ENCODE assay signal across 8 cellular contexts in the genomic region with DNA sequence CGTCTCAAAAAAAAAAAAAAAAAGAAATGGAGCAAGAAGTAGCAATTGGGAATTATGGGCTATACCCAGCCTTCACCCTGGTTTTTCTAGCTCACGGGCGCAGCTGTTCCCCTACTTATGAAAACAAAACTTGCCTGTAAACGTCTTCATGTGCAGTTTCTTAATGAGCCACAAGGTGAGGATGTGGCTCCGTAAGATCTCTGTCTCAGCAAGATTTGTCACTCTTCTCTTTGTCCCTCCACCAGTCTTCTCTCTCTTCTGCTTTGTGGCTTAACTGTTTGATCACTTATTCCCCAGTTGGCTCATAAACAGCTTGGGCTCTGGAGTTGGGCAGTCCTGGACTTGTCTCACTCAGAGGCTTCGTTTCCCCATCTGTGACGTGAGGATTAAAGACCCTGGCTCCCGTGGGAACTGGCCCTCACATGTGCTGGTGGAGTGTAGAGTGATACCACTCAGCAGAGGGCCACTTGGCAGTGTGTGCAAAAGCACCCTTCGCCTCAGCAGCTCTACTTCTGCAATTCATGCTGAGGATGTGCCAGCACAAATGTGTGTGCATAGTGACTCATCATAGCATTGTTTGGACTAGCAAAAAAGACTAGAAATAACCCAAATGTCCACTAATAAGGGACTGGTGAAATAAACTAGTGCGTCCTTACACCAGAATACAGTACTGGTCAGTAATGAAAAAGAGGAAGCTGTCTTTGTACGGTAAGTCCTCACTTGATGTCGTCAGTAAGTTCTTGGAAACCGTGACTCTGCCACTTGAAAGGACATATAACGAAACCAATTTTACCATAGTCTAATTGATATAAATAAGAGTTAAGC. TPM values are rescaled to one million over a fixed set of nuclear protein-coding genes. Genes with fewer than 3 reads are reported as not detected.
DNase-seq lines count a peak whose midpoint lies in the region; ATAC-seq and TF ChIP-seq lines count a peak whose summit lies in the region.

No MANE protein-coding gene starts in this region.

- no peak overlapping the region for H3K4me3 ChIP-seq in GM23338
- H3K4me3 ChIP-seq in KMS-11 (IDR thresholded peaks at IDR 0.05; ENCODE audit: insufficient read depth, low read depth, low read length) = no peak overlapping the region

- peaks cover 11% of the 10 kb centered on the region; the same call in 2 of the 3 replicates for H3K36me3 Mint-ChIP-seq in GM23338 (ENCODE audit: low read depth)
- H3K36me3 Mint-ChIP-seq in stimulated activated effector memory CD8-positive, alpha-beta T cell treated with anti-CD3 and anti-CD28 coated beads, Interleukin-12 subunit alpha, Interleukin-12 subunit beta, amount 100 ng/mL, for 72 hours = peaks cover 9% of the 10 kb centered on the region

- no peak overlapping the region for H3K4me3 Mint-ChIP-seq in GM23338
- H3K4me3 Mint-ChIP-seq in stimulated activated effector memory CD8-positive, alpha-beta T cell treated with anti-CD3 and anti-CD28 coated beads, Interleukin-12 subunit alpha, Interleukin-12 subunit beta, amount 100 ng/mL, for 72 hours = no peak overlapping the region

- H3K9me2 ChIP-seq in GM23338 (ENCODE audit: insufficient read depth) = no peaks in the 10 kb centered on the region

- peaks cover 49% of the 10 kb centered on the region for H4K20me1 ChIP-seq in GM23338 (replicated peaks; ENCODE audit: insufficient read depth)
- H4K20me1 ChIP-seq in KMS-11 (ENCODE audit: insufficient read depth) = no peaks in the 10 kb centered on the region

- H3K4me1 ChIP-seq in GM23338 (ENCODE audit: insufficient read depth) (no peaks in the 10 kb centered on the region), KMS-11 (ENCODE audit: low read depth, poor library complexity, severe bottlenecking) (peaks cover 67% of the 10 kb centered on the region)

- no peak overlapping the region for H3K27ac ChIP-seq in GM23338 (ENCODE audit: low read depth)
- peak overlapping the region; percentile 81 for H3K27ac ChIP-seq in KMS-11
- H3K27ac ChIP-seq in caudate nucleus (ENCODE audit: low read depth, low read length) = peak overlapping the region; percentile 65

- DNase-seq in activated CD8-positive, alpha-beta memory T cell treated with anti-CD3 and anti-CD28 coated beads for 24 hours = peak; percentile 70
- DNase-seq in activated CD8-positive, alpha-beta memory T cell treated with anti-CD3 and anti-CD28 coated beads, Interleukin-2, amount 50 U/mL, for 4 hours = no peak
- DNase-seq in GM23338 (ENCODE audit: low spot score) = peak; percentile 79
- peak; percentile 86 for DNase-seq in SKM-1 treated with dmso at 0.1 percent for 144 hours (lab: John Stamatoyannopoulos, UW; ENCODE audit: unreplicated experiment)
- DNase-seq in caudate nucleus (lab: John Stamatoyannopoulos, UW) = peak in 39 of 61 donors; percentile 13 to 73 (median 40)
- peak; percentile 45 to 60 for DNase-seq in left colon
- DNase-seq in stimulated activated effector memory CD8-positive, alpha-beta T cell treated with anti-CD3 and anti-CD28 coated beads, Interleukin-12 subunit alpha, Interleukin-12 subunit beta, amount 100 ng/mL, for 72 hours (ENCODE audit: low spot score in 2 of 2) = peak in 1 of 2 donors; percentile 64

- H3K4me1 Mint-ChIP-seq in GM23338 = peaks cover 26% of the 10 kb centered on the region
- H3K4me1 Mint-ChIP-seq in stimulated activated effector memory CD8-positive, alpha-beta T cell treated with anti-CD3 and anti-CD28 coated beads, Interleukin-12 subunit alpha, Interleukin-12 subunit beta, amount 100 ng/mL, for 72 hours = peaks cover 27% of the 10 kb centered on the region

- H2AFZ ChIP-seq in GM23338 (no peak overlapping the region), KMS-11 (ENCODE audit: low read depth) (peak overlapping the region; percentile 12; the same call in 1 of the 2 replicates)

- intact Hi-C loops in left colon (cut with DNase I, micrococcal nuclease) = loop anchor here in 1 of 2 donors (10.0 kb wide), 1 partner anchor 120 kb away; no protein-coding TSS in a partner anchor

- peak; percentile 66 to 76 for TF ChIP-seq CTCF in GM23338 (conservative IDR thresholded peaks at IDR 0.05; ENCODE audit: low read depth in 2 of 2)
- TF ChIP-seq CTCF in KMS-11 (conservative IDR thresholded peaks at IDR 0.05; ENCODE audit: low read depth, low read length) = peak; percentile 87

- H3K27me3 ChIP-seq in GM23338 (ENCODE audit: insufficient read depth) (no peaks in the 10 kb centered on the region), KMS-11 (ENCODE audit: insufficient read depth, low read depth) (no peaks in the 10 kb centered on the region)

- no peak overlapping the region for H3K4me2 ChIP-seq in GM23338
- H3K4me2 ChIP-seq in KMS-11 = peak overlapping the region; percentile 85

- H3K27ac Mint-ChIP-seq in GM23338 = no peak overlapping the region
- peak overlapping the region; percentile 77 for H3K27ac Mint-ChIP-seq in stimulated activated effector memory CD8-positive, alpha-beta T cell treated with anti-CD3 and anti-CD28 coated beads, Interleukin-12 subunit alpha, Interleukin-12 subunit beta, amount 100 ng/mL, for 72 hours

- H3K36me3 ChIP-seq in GM23338 (ENCODE audit: insufficient read depth) (no peaks in the 10 kb centered on the region), KMS-11 (ENCODE audit: insufficient read depth) (no peaks in the 10 kb centered on the region)

- peaks cover 86% of the 10 kb centered on the region for H3K79me2 ChIP-seq in GM23338 (replicated peaks; ENCODE audit: insufficient read depth)
- H3K79me2 ChIP-seq in KMS-11 (ENCODE audit: insufficient read depth, low read depth) = peaks cover 51% of the 10 kb centered on the region; the same call in 1 of the 2 replicates

- ATAC-seq in GM23338 (peak; percentile 65), left colon (peak; percentile 85)
- peak; percentile 85 for ATAC-seq in stimulated activated effector memory CD8-positive, alpha-beta T cell treated with anti-CD3 and anti-CD28 coated beads, Interleukin-12 subunit alpha, Interleukin-12 subunit beta, amount 100 ng/mL, for 72 hours

- H3K9me3 Mint-ChIP-seq in GM23338 = no peaks in the 10 kb centered on the region
- H3K9me3 Mint-ChIP-seq in stimulated activated effector memory CD8-positive, alpha-beta T cell treated with anti-CD3 and anti-CD28 coated beads, Interleukin-12 subunit alpha, Interleukin-12 subunit beta, amount 100 ng/mL, for 72 hours = no peaks in the 10 kb centered on the region

- peak overlapping the region; percentile 41; the same call in 1 of the 2 replicates for H3K9ac ChIP-seq in KMS-11

- no peaks in the 10 kb centered on the region for H3F3A ChIP-seq in GM23338 (replicated peaks; ENCODE audit: low read depth)

- peaks cover 9% of the 10 kb centered on the region for H3K27me3 Mint-ChIP-seq in GM23338 (ENCODE audit: insufficient read depth, low read depth, poor library complexity)

TF ChIP-seq in GM23338, 12 proteins besides CTCF, POLR2A, EP300 and RAD21:
- TF ChIP-seq EZH2phosphoT487 (IDR thresholded peaks at IDR 0.05; ENCODE audit: unreplicated experiment) (no peak), EZH2 (IDR thresholded peaks at IDR 0.05; ENCODE audit: low read depth, unreplicated experiment) (no peak), POLR2AphosphoS5 (IDR thresholded peaks at IDR 0.05; ENCODE audit: low read depth) (no peak), NANOG (IDR thresholded peaks at IDR 0.05; ENCODE audit: borderline replicate concordance) (no peak), JUNB (IDR thresholded peaks at IDR 0.05; ENCODE audit: unreplicated experiment) (no peak)

RNA-seq across cellular contexts. Expression of gene CEP68, which starts 8.7 kb away (rescaled TPM):
- total RNA-seq in GM23338 (2014; rRNA removed; shearing (Covaris generic)) = 20.7 and 24.4 TPM in 2 replicates
- 11.8 and 13.0 TPM in 2 replicates for polyA plus RNA-seq in GM23338 (2016; fragmentation: Nextera tagmentation; extraction: Ambion mirVana)
- total RNA-seq in left colon = 10 to 100 TPM in 1 of 2 donors, 1 to 10 TPM in 1; 6.6 to 11.4 TPM
